Comparison of ENCODE assay signal across 8 cellular contexts in the genomic region with DNA sequence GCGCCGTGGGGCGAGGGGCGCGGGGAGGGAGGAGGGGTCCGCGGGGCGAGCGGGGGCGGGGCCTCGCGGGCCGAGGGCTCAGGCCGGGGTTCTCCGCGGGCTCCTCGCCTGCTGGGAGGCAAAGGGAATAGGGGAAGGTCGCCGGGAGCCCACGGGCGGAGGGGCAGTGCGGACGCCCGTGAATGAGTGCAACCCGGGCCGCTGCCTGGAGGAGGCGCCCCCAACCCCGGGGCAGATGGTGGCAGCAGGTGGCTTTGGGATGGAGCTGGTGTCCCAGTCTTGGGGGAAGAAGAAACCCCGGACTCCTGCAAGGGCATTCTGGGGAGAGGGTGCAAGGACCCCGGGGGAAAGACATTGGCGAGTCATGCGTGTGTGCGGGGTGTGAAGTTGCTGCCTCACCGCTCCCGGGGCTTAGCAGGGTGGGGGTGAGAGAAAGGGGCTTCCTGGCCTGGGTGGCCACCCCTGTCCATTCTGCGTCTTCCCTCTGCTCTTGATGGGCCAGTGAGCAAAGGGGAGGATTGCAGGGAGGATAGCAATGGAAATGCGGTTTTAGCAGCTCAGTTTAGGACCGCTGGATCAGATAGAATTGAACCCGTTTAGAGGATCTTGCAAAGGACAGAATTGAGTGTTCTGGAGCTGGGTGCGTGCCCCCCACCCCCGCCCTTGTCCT. TPM values are rescaled to one million over a fixed set of nuclear protein-coding genes. Genes with fewer than 3 reads are reported as not detected.
DNase-seq lines count a peak whose midpoint lies in the region; ATAC-seq and TF ChIP-seq lines count a peak whose summit lies in the region.

No MANE protein-coding gene starts in this region.

- in situ Hi-C loops in gastrocnemius medialis (cut with MboI; ENCODE audit: low sequenced_read_pairs in 4 of 4), result no loop called here

- intact Hi-C loops in heart right ventricle (cut with DNase I) (loop anchor here in 3 of 10 donors (2.0 to 5.0 kb wide), 2 partner anchors 17 to 59 kb away; partner anchors contain the start of gene ZDHHC7 (in 1 of the 3)), gastrocnemius medialis (cut with DNase I; ENCODE audit: low total_unique reads) (loop anchor here (2.0 kb wide), 1 partner anchor 17 kb away; the partner anchor contains the start of gene ZDHHC7)

- no peak overlapping the region for H3K27ac ChIP-seq in AG04450 (ENCODE audit: low read depth, low read length)
- peak overlapping the region in 9 of 10 donors; percentile 65 to 96 (median 81) for H3K27ac ChIP-seq in heart right ventricle
- peak overlapping the region; percentile 80 to 94 (median 92) for H3K27ac ChIP-seq in gastrocnemius medialis

- TF ChIP-seq CTCF in AG04450 (IDR thresholded peaks at IDR 0.05; ENCODE audit: low read depth, low read length), result peak; percentile 22; the same call in 1 of the 2 replicates
- peak in 1 of 9 donors; percentile 33 for TF ChIP-seq CTCF in heart right ventricle (IDR thresholded peaks at IDR 0.05)
- TF ChIP-seq CTCF in gastrocnemius medialis (IDR thresholded peaks at IDR 0.05 in 4 of 5, conservative IDR thresholded peaks at IDR 0.05 in 1 of 5), result peak in 2 of 5 experiments; percentile 16 to 35

- WGBS in heart right ventricle, 2 donors, result 4 to 5% methylated on average over 38 to 41 of the region's 41 CpGs

- POLR2A ChIA-PET in AG04450 (lab: Yijun Ruan, JAX), result interaction anchor here (0.7 to 2.1 kb wide), 5 partner anchors 15 to 55 kb away, joined by 3 to 13 read pairs (median 3); partner anchors contain the start of gene ZDHHC7

- no peak for TF ChIP-seq POLR2A in gastrocnemius medialis (IDR thresholded peaks at IDR 0.05)

- ATAC-seq in GM19025 (IDR thresholded peaks at IDR 0.05; ENCODE audit: low read depth, unreplicated experiment) (peak; percentile 9), HG03378 (IDR thresholded peaks at IDR 0.05; ENCODE audit: unreplicated experiment) (peak; percentile 10), heart right ventricle (peak in 6 of 8 donors; percentile 0 to 39 (median 12)), gastrocnemius medialis (peak; percentile 18 to 37)

- H3K9me3 ChIP-seq in AG04450 (ENCODE audit: control insufficient read depth, insufficient read depth, low read length) (no peaks in the 10 kb centered on the region; the same call in 1 of the 2 replicates), heart right ventricle (no peaks in the 10 kb centered on the region), gastrocnemius medialis (no peaks in the 10 kb centered on the region)

- DNase-seq in AG04450 (ENCODE audit: low read depth, low spot score) (no peak), heart right ventricle (peak in 1 of 2 donors; percentile 15), gastrocnemius medialis (no peak), kidney tubule cell (ENCODE audit: low spot score) (no peak), cerebellar nuclear complex (lab: John Stamatoyannopoulos, UW) (no peak)
- DNase-seq in activated T-cell treated with anti-CD3 and anti-CD28 coated beads, Interleukin-2, amount 50 U/mL, for 48 hours, result peak; percentile 45 to 55

- CTCF ChIA-PET in AG04450 (lab: Charles Lee), result interaction anchor here (0.7 to 1.8 kb wide), 4 partner anchors 20 to 96 kb away, joined by 3 to 13 read pairs (median 5); no protein-coding TSS in a partner anchor

- no peaks in the 10 kb centered on the region for H3K27me3 ChIP-seq in AG04450 (ENCODE audit: control insufficient read depth, insufficient read depth, low read length)
- H3K27me3 ChIP-seq in heart right ventricle, result no peaks in the 10 kb centered on the region
- H3K27me3 ChIP-seq in gastrocnemius medialis, result no peaks in the 10 kb centered on the region

- H3K4me3 ChIP-seq in AG04450 (ENCODE audit: low read depth, low read length), result peak overlapping the region; percentile 79
- H3K4me3 ChIP-seq in heart right ventricle, result peak overlapping the region; percentile 59 to 88 (median 83)
- H3K4me3 ChIP-seq in gastrocnemius medialis, result peak overlapping the region; percentile 76 to 94 (median 86)

- H3K4me1 ChIP-seq in heart right ventricle (peaks cover 5 to 48% (median 30%) of the 10 kb centered on the region in 9 donors), gastrocnemius medialis (peaks cover 22 to 31% of the 10 kb centered on the region in 2 donors)

- peaks cover 0 to 10% (median 0%) of the 10 kb centered on the region in 9 donors for H3K36me3 ChIP-seq in heart right ventricle
- H3K36me3 ChIP-seq in gastrocnemius medialis, result no peaks in the 10 kb centered on the region

RNA-seq across cellular contexts. Expression of gene KIAA0513, which starts 0.5 kb away (rescaled TPM):
- polyA plus RNA-seq in AG04450 (2011; rRNA removed), result 10.0 and 10.1 TPM in 2 replicates
- 26.9 and 30.0 TPM in 2 replicates for polyA minus RNA-seq in AG04450 (2011; rRNA and poly(A)+ RNA removed)
- 10 to 100 TPM in 2 of 10 donors, 1 to 10 TPM in 8; 5.9 to 10.9 (median 8.5) TPM for total RNA-seq in heart right ventricle
- 1 to 10 TPM; 2.4 to 3.1 TPM for polyA plus RNA-seq in heart right ventricle
- total RNA-seq in gastrocnemius medialis, result 10 to 100 TPM in 3 of 4 donors, 1 to 10 TPM in 1; 8.2 to 22.4 (median 21.4) TPM

RNA-seq across cellular contexts. Expression of gene ZDHHC7, which starts 16.8 kb away (rescaled TPM):
- polyA plus RNA-seq in AG04450 (2011; rRNA removed), result 136 and 150 TPM in 2 replicates
- 117 and 131 TPM in 2 replicates for polyA minus RNA-seq in AG04450 (2011; rRNA and poly(A)+ RNA removed)
- total RNA-seq in heart right ventricle, result 10 to 100 TPM; 36.2 to 55.5 (median 43.2) TPM
- polyA plus RNA-seq in heart right ventricle, result 10 to 100 TPM; 15.1 to 16.6 TPM
- total RNA-seq in gastrocnemius medialis, result 10 to 100 TPM; 55.0 to 93.5 (median 68.4) TPM

Comparison
In these comparisons a context has a peak if more than half of its experiments do, and no peak if none do; other contexts are left out.
1. DNase-seq: peak in activated T-cell treated with anti-CD3 and anti-CD28 coated beads, Interleukin-2, amount 50 U/mL, for 48 hours (2 of 2); none in AG04450 (single experiment), gastrocnemius medialis (0 of 2), kidney tubule cell (single experiment) and cerebellar nuclear complex (0 of 2).
2. Peak in every context shown above with its lines, with median percentiles within 50 percentile points of each other: H3K4me3 ChIP-seq and ATAC-seq.